In the genomic region with DNA sequence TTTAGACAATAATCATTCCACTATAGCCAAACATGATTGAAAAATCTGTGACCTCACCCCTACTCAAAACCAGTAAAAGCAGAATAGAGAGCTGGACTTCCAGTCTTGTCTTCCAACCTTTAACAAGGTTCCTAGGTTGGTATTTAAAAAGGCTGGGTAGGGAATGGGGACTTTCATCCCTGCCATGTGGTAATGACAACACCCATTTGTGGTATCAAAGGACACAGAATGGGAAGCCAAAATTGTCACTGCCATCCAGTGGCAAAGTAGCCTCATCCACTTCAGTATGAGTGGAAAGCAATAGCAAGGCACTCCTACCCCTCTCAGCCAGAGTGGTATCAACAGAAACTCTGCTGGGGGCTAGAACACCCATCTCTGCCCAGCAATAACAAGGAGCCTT, we compare ENCODE assay signal across 23 cellular contexts.
"Had no signal": no experiment of that assay in that cellular context is flagged by ENCODE, and none has a peak within 500 bp of the region (broad histone marks: within the 10 kb centered on the region; RNA-seq: fewer than 3 reads in every experiment).

No MANE protein-coding gene starts in this region.

- H3K27me3 ChIP-seq: dorsolateral prefrontal cortex, esophagus muscularis mucosa, gastrocnemius medialis, heart right ventricle, pancreas, spleen, tibial artery, upper lobe of left lung, vagina had no signal

- H3K4me1 ChIP-seq: gastrocnemius medialis, pancreas, spleen, tibial artery, upper lobe of left lung, vagina had no signal

- ATAC-seq: gastrocnemius medialis; pancreas; right cardiac atrium; stimulated activated memory B cell treated with anti-CD40 and anti-IgM and Interleukin-4, amounts not matched to agents 10 μg/mL and 1 μg/mL and 100 μg/mL, for 72 hours had no signal

- FAIRE-seq: endometrium had no signal

- H3K4me3 ChIP-seq: dorsolateral prefrontal cortex, esophagus muscularis mucosa, gastrocnemius medialis, heart right ventricle, mucosa of descending colon, pancreas, spleen, tibial artery, upper lobe of left lung, vagina had no signal

- DNase-seq: cortex of kidney; dorsolateral prefrontal cortex; effector CD8-positive, alpha-beta T cell; gastrocnemius medialis; heart right ventricle; hypothalamus; islet precursor cell; mammary epithelial cell; mucosa of descending colon; occipital lobe; pancreas; right cardiac atrium; spleen; stimulated activated CD4-positive, alpha-beta T cell treated with anti-CD3 and anti-CD28 coated beads, Interleukin-15, amount 100 ng/mL, for 24 hours; stimulated activated CD4-positive, alpha-beta T cell treated with anti-CD3 and anti-CD28 coated beads, Interleukin-1b, Interleukin-23, amount 100 ng/mL, for 48 hours; stimulated activated CD4-positive, alpha-beta T cell treated with anti-CD3 and anti-CD28 coated beads, Interleukin-4, amount 100 ng/mL, for 24 hours; tibial artery; upper lobe of left lung had no signal

- H3K27ac ChIP-seq: dorsolateral prefrontal cortex, epithelial cell of prostate, esophagus muscularis mucosa, gastrocnemius medialis, heart right ventricle, pancreas, spleen, tibial artery, upper lobe of left lung, vagina had no signal

- H3K9me3 ChIP-seq: esophagus muscularis mucosa, gastrocnemius medialis, heart right ventricle, mucosa of descending colon, pancreas, spleen, tibial artery, upper lobe of left lung, vagina had no signal
